Comparison of ENCODE assay signal across 12 cellular contexts in genomic region chr6:7042056-7042653, GRCh38.
DNase-seq lines count a peak whose midpoint lies in the region; ATAC-seq, FAIRE-seq and TF ChIP-seq lines count a peak whose summit lies in the region.
"Had no signal": no experiment of that assay in that cellular context is flagged by ENCODE, and none has a peak within 500 bp of the region (broad histone marks: within the 10 kb centered on the region; RNA-seq: fewer than 3 reads in every experiment).

No MANE protein-coding gene starts in this region.

- H3K36me3 Mint-ChIP-seq in endodermal cell (ENCODE audit: low read depth), result no peaks in the 10 kb centered on the region

- H3K79me2 ChIP-seq in OCI-LY1 (ENCODE audit: insufficient read depth, low read length), result no peaks in the 10 kb centered on the region
- H3K79me2 ChIP-seq: parathyroid adenoma had no signal

- H2BK12ac ChIP-seq in neuronal stem cell (ENCODE audit: low read length), result no peak overlapping the region

- H3F3A ChIP-seq in OCI-LY1 (ENCODE audit: insufficient read depth, low read length), result no peaks in the 10 kb centered on the region

- 58 to 62% methylated on average over 9 to 12 of the region's 12 CpGs for WGBS in endodermal cell (ENCODE audit: insufficient coverage in 1 of 2, insufficient read length in 1 of 2), 2 experiments
- no CpG with 5 or more reads among the region's 12 CpGs for WGBS in neuronal stem cell (ENCODE audit: extremely low coverage in 2 of 2, insufficient read length in 2 of 2, insufficient replicate concordance in 1 of 2), 2 donors

- peak; percentile 49 for DNase-seq in EH (ENCODE audit: low read depth)
- no peak for DNase-seq in endodermal cell
- no peak for DNase-seq in neuronal stem cell (ENCODE audit: low spot score)
- DNase-seq in NCI-H524 (lab: John Stamatoyannopoulos, UW), result no peak
- no peak for DNase-seq in NCI-H2029 (lab: John Stamatoyannopoulos, UW)
- no peak for DNase-seq in HTR-8/SVneo (ENCODE audit: insufficient read length, low spot score)
- DNase-seq: activated T-cell treated with anti-CD3 and anti-CD28 coated beads, Interleukin-2, amount 50 U/mL, for 48 hours; stimulated activated naive CD4-positive, alpha-beta T cell treated with Interleukin-2 at 50 U/mL for 16 hours had no signal

- no peaks in the 10 kb centered on the region for H3K36me3 ChIP-seq in OCI-LY1 (ENCODE audit: insufficient read depth, low read length)
- H3K36me3 ChIP-seq in endodermal cell (ENCODE audit: control insufficient read depth, insufficient read depth, low read length), result no peaks in the 10 kb centered on the region
- no peaks in the 10 kb centered on the region for H3K36me3 ChIP-seq in neuronal stem cell (replicated peaks in 1 of 2; ENCODE audit: control insufficient read depth in 2 of 2, insufficient read depth in 2 of 2, low read length in 2 of 2)

- no peak overlapping the region for H3K9ac ChIP-seq in OCI-LY1 (ENCODE audit: low read length)
- peak overlapping the region; percentile 30 for H3K9ac ChIP-seq in endodermal cell (ENCODE audit: extremely low read depth, low read length, poor library complexity, severe bottlenecking)
- no peak overlapping the region for H3K9ac ChIP-seq in neuronal stem cell (ENCODE audit: low read depth, low read length, poor library complexity)
- H3K9ac ChIP-seq: parathyroid adenoma had no signal

- H3K27ac ChIP-seq in OCI-LY1 (ENCODE audit: low read depth, low read length, poor library complexity, severe bottlenecking) (no peak overlapping the region), endodermal cell (ENCODE audit: low read depth, low read length) (peak overlapping the region; percentile 62), neuronal stem cell (replicated peaks; ENCODE audit: low read length) (no peak overlapping the region)
- H3K27ac ChIP-seq: parathyroid adenoma had no signal

- H3K9me2 ChIP-seq in OCI-LY1 (ENCODE audit: low read depth, low read length), result no peaks in the 10 kb centered on the region

- H3K4me2 ChIP-seq in OCI-LY1 (ENCODE audit: low read length) (peak overlapping the region; percentile 30; the same call in 1 of the 2 replicates), neuronal stem cell (ENCODE audit: insufficient read depth, low read length, poor library complexity, severe bottlenecking) (no peak overlapping the region)

- H3K23ac ChIP-seq in neuronal stem cell (ENCODE audit: low read depth, low read length, poor library complexity), result no peak overlapping the region

- TF ChIP-seq CTCF in OCI-LY1 (IDR thresholded peaks at IDR 0.05; ENCODE audit: low read length), result no peak
- no peak for TF ChIP-seq CTCF in endodermal cell (conservative IDR thresholded peaks at IDR 0.05)

- peak overlapping the region; percentile 10 for H2AFZ ChIP-seq in OCI-LY1 (ENCODE audit: low read length)
- H2AFZ ChIP-seq in neuronal stem cell (ENCODE audit: low read length), result peak overlapping the region; percentile 79

- no peak overlapping the region for H2BK5ac ChIP-seq in neuronal stem cell (ENCODE audit: low read length)

- no peak overlapping the region for H3K4me3 Mint-ChIP-seq in endodermal cell

- H3K18ac ChIP-seq in neuronal stem cell (ENCODE audit: low read length), result no peak overlapping the region

- no peaks in the 10 kb centered on the region for H3K79me1 ChIP-seq in neuronal stem cell (ENCODE audit: low read depth, low read length)

- H3K27me3 ChIP-seq in OCI-LY1 (ENCODE audit: insufficient read depth, low read length) (no peaks in the 10 kb centered on the region), endodermal cell (ENCODE audit: control insufficient read depth, insufficient read depth, low read length, poor library complexity, severe bottlenecking) (no peaks in the 10 kb centered on the region), neuronal stem cell (ENCODE audit: control insufficient read depth in 3 of 3, insufficient read depth in 3 of 3, low read depth in 1 of 3, low read length in 3 of 3) (peaks cover 0 to 12% (median 0%) of the 10 kb centered on the region in 3 experiments)

- H3K27me3 Mint-ChIP-seq in endodermal cell (ENCODE audit: insufficient read depth), result no peaks in the 10 kb centered on the region

- peaks cover 25% of the 10 kb centered on the region for H3K4me1 ChIP-seq in OCI-LY1 (ENCODE audit: insufficient read depth, low read length, severe bottlenecking)
- H3K4me1 ChIP-seq in endodermal cell (ENCODE audit: control insufficient read depth, insufficient read depth, low read length), result peaks cover 18% of the 10 kb centered on the region
- H3K4me1 ChIP-seq in neuronal stem cell (ENCODE audit: control insufficient read depth in 2 of 2, insufficient read depth in 1 of 2, low read depth in 1 of 2, low read length in 2 of 2), result peaks cover 12 to 14% of the 10 kb centered on the region in 2 donors
- H3K4me1 ChIP-seq: parathyroid adenoma had no signal

- H3K4me3 ChIP-seq in OCI-LY1 (ENCODE audit: low read depth, low read length, poor library complexity, severe bottlenecking), result no peak overlapping the region
- no peak overlapping the region for H3K4me3 ChIP-seq in endodermal cell (ENCODE audit: low read length)
- H3K4me3 ChIP-seq in neuronal stem cell (ENCODE audit: low read length in 2 of 2), result no peak overlapping the region

- no peak overlapping the region for H2AK5ac ChIP-seq in neuronal stem cell (ENCODE audit: low read depth, low read length)

- H3K14ac ChIP-seq in neuronal stem cell (ENCODE audit: low read length), result no peak overlapping the region

- no peak for FAIRE-seq in HTR-8/SVneo (lab: Jason Lieb, UNC)
- FAIRE-seq: D721Med had no signal

- H2BK120ac ChIP-seq in neuronal stem cell (ENCODE audit: low read depth, low read length), result no peak overlapping the region

- H4K8ac ChIP-seq in neuronal stem cell (ENCODE audit: low read depth, low read length), result no peak overlapping the region

- H2BK15ac ChIP-seq in neuronal stem cell (ENCODE audit: low read length), result no peak overlapping the region

- H3K9me3 Mint-ChIP-seq in endodermal cell, result no peaks in the 10 kb centered on the region

- H3K9me3 ChIP-seq in OCI-LY1 (ENCODE audit: low read length) (no peaks in the 10 kb centered on the region), endodermal cell (ENCODE audit: control insufficient read depth, low read length) (peaks cover 5% of the 10 kb centered on the region), neuronal stem cell (replicated peaks in 1 of 2; ENCODE audit: control insufficient read depth in 2 of 2, insufficient read depth in 1 of 2, low read depth in 1 of 2, low read length in 2 of 2) (no peaks in the 10 kb centered on the region)

- H4K20me1 ChIP-seq in OCI-LY1 (ENCODE audit: insufficient read depth, low read length), result no peaks in the 10 kb centered on the region

- H4K91ac ChIP-seq in neuronal stem cell (ENCODE audit: low read depth, low read length, poor library complexity), result no peak overlapping the region

- H3K27ac Mint-ChIP-seq in endodermal cell, result peak overlapping the region; percentile 92

- no peak for ATAC-seq in HG03196 (IDR thresholded peaks at IDR 0.05; ENCODE audit: unreplicated experiment)

- no peak overlapping the region for H3K4ac ChIP-seq in neuronal stem cell (ENCODE audit: low read length)

- H3K4me1 Mint-ChIP-seq in endodermal cell, result peaks cover 25% of the 10 kb centered on the region
